1 cellular context compared by ENCODE assay signal in the genomic region with DNA sequence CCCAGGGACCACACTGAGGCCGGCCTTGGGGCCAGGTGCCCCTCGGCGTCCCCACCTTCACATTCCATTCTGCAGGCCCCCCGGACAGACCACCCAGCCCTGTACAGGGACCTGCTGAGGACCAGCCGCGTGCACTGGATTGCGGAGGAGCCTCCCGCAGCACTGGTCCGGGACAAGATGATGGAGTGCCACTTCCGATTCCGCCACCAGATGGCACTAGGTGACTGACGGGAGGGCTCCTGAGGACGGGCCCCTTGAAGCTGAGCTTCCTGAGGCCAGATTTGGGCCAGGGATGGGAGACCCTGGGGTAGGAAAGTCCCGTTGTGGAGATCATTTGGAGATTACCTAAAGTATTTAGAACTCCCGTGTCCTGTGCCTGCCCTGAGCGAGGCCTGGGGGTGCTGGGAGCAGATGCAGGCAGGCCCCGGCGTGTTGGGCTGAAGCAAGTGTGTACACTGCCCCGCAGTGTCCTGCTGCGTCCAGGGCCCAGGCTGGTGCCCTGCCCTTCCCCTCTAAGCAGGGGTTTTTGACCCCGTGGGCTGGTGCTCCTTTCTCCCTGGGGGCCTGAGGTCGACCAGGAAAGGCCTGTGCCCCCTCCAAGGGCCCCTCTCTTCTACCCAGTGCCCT.
TF ChIP-seq lines count a peak whose summit lies in the region.

No MANE protein-coding gene starts in this region.

TF ChIP-seq in HepG2, 621 proteins besides CTCF, POLR2A, EP300 and RAD21 (continued from another document and continues in another):
- TF ChIP-seq, protein P1, sequence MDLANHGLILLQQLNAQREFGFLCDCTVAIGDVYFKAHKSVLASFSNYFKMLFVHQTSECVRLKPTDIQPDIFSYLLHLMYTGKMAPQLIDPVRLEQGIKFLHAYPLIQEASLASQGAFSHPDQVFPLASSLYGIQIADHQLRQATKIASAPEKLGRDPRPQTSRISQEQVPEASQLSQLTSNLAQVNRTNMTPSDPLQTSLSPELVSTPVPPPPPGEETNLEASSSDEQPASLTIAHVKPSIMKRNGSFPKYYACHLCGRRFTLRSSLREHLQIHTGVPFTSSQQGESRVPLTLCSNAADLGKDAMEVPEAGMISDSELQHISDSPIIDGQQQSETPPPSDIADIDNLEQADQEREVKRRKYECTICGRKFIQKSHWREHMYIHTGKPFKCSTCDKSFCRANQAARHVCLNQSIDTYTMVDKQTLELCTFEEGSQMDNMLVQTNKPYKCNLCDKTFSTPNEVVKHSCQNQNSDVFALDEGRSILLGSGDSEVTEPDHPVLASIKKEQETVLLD (CRISPR knock-in tag; IDR thresholded peaks at IDR 0.05; ENCODE audit: low read depth): no peak
- TF ChIP-seq, protein P2, sequence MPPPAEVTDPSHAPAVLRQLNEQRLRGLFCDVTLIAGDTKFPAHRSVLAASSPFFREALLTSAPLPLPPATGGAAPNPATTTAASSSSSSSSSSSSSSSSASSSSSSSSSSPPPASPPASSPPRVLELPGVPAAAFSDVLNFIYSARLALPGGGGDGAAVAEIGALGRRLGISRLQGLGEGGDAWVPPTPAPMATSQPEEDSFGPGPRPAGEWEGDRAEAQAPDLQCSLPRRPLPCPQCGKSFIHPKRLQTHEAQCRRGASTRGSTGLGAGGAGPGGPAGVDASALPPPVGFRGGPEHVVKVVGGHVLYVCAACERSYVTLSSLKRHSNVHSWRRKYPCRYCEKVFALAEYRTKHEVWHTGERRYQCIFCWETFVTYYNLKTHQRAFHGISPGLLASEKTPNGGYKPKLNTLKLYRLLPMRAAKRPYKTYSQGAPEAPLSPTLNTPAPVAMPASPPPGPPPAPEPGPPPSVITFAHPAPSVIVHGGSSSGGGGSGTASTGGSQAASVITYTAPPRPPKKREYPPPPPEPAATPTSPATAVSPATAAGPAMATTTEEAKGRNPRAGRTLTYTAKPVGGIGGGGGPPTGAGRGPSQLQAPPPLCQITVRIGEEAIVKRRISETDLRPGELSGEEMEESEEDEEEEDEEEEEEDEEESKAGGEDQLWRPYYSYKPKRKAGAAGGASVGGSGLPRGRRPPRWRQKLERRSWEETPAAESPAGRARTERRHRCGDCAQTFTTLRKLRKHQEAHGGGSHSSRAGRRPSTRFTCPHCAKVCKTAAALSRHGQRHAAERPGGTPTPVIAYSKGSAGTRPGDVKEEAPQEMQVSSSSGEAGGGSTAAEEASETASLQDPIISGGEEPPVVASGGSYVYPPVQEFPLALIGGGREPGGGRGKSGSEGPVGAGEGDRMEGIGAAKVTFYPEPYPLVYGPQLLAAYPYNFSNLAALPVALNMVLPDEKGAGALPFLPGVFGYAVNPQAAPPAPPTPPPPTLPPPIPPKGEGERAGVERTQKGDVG (CRISPR knock-in tag; IDR thresholded peaks at IDR 0.05; ENCODE audit: borderline replicate concordance): 0 out of 2 replicates have a peak, but pooled peaks have one; percentile 41
- no peak for TF ChIP-seq NFKB2 (CRISPR knock-in tag; IDR thresholded peaks at IDR 0.05; ENCODE audit: borderline replicate concordance)
- peak; percentile 6 for TF ChIP-seq HNRNPLL (IDR thresholded peaks at IDR 0.05; ENCODE audit: low read depth, low read length, poor library complexity, severe bottlenecking)
- TF ChIP-seq SMC3 (IDR thresholded peaks at IDR 0.05; ENCODE audit: low read length): peak; percentile 78
- TF ChIP-seq GATAD1 (CRISPR knock-in tag; IDR thresholded peaks at IDR 0.05): no peak
- no peak for TF ChIP-seq MAZ (IDR thresholded peaks at IDR 0.05; ENCODE audit: borderline replicate concordance, low read depth, low read length)
- TF ChIP-seq MAZ (CRISPR knock-in tag; IDR thresholded peaks at IDR 0.05; ENCODE audit: low read depth): 0 out of 2 replicates have a peak, but pooled peaks have one; percentile 29
- TF ChIP-seq, protein P3, sequence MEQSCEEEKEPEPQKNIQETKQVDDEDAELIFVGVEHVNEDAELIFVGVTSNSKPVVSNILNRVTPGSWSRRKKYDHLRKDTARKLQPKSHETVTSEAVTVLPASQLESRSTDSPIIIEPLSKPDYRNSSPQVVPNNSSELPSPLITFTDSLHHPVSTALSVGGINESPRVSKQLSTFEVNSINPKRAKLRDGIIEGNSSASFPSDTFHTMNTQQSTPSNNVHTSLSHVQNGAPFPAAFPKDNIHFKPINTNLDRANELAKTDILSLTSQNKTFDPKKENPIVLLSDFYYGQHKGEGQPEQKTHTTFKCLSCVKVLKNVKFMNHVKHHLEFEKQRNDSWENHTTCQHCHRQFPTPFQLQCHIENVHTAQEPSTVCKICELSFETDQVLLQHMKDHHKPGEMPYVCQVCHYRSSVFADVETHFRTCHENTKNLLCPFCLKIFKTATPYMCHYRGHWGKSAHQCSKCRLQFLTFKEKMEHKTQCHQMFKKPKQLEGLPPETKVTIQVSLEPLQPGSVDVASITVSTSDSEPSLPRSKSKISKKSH (CRISPR knock-in tag; IDR thresholded peaks at IDR 0.05; ENCODE audit: borderline replicate concordance): no peak
- TF ChIP-seq ZNF644 (CRISPR knock-in tag; IDR thresholded peaks at IDR 0.05; ENCODE audit: low read depth): no peak
- TF ChIP-seq, protein P4, sequence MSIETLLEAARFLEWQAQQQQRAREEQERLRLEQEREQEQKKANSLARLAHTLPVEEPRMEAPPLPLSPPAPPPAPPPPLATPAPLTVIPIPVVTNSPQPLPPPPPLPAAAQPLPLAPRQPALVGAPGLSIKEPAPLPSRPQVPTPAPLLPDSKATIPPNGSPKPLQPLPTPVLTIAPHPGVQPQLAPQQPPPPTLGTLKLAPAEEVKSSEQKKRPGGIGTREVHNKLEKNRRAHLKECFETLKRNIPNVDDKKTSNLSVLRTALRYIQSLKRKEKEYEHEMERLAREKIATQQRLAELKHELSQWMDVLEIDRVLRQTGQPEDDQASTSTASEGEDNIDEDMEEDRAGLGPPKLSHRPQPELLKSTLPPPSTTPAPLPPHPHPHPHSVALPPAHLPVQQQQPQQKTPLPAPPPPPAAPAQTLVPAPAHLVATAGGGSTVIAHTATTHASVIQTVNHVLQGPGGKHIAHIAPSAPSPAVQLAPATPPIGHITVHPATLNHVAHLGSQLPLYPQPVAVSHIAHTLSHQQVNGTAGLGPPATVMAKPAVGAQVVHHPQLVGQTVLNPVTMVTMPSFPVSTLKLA (IDR thresholded peaks at IDR 0.05): no peak
- TF ChIP-seq, protein P5, sequence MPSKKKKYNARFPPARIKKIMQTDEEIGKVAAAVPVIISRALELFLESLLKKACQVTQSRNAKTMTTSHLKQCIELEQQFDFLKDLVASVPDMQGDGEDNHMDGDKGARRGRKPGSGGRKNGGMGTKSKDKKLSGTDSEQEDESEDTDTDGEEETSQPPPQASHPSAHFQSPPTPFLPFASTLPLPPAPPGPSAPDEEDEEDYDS (CRISPR knock-in tag; IDR thresholded peaks at IDR 0.05): 0 out of 2 replicates have a peak, but pooled peaks have one; percentile 15
- TF ChIP-seq KAT8 (CRISPR knock-in tag; IDR thresholded peaks at IDR 0.05): no peak
- TF ChIP-seq ZNF768 (CRISPR knock-in tag; IDR thresholded peaks at IDR 0.05): no peak
- no peak for TF ChIP-seq ZNF382 (CRISPR knock-in tag; IDR thresholded peaks at IDR 0.05; ENCODE audit: borderline replicate concordance)
- TF ChIP-seq RBFOX2 (IDR thresholded peaks at IDR 0.05; ENCODE audit: low read depth, low read length): 0 out of 2 replicates have a peak, but pooled peaks have one; percentile 40
- TF ChIP-seq, protein P6, sequence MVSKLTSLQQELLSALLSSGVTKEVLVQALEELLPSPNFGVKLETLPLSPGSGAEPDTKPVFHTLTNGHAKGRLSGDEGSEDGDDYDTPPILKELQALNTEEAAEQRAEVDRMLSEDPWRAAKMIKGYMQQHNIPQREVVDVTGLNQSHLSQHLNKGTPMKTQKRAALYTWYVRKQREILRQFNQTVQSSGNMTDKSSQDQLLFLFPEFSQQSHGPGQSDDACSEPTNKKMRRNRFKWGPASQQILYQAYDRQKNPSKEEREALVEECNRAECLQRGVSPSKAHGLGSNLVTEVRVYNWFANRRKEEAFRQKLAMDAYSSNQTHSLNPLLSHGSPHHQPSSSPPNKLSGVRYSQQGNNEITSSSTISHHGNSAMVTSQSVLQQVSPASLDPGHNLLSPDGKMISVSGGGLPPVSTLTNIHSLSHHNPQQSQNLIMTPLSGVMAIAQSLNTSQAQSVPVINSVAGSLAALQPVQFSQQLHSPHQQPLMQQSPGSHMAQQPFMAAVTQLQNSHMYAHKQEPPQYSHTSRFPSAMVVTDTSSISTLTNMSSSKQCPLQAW (CRISPR knock-in tag; IDR thresholded peaks at IDR 0.05): 0 out of 2 replicates have a peak, but pooled peaks have one; percentile 35
- TF ChIP-seq ZNF629 (CRISPR knock-in tag; conservative IDR thresholded peaks at IDR 0.05): 0 out of 2 replicates have a peak, but pooled peaks have one; percentile 5
- no peak for TF ChIP-seq SNRNP70 (IDR thresholded peaks at IDR 0.05; ENCODE audit: low read depth, low read length)
- TF ChIP-seq SAP130 (CRISPR knock-in tag; IDR thresholded peaks at IDR 0.05; ENCODE audit: low read depth): no peak
- no peak for TF ChIP-seq TRAFD1 (CRISPR knock-in tag; IDR thresholded peaks at IDR 0.05; ENCODE audit: borderline replicate concordance)
- TF ChIP-seq MAX (IDR thresholded peaks at IDR 0.05): 0 out of 2 replicates have a peak, but pooled peaks have one; percentile 14
- TF ChIP-seq ZBTB3 (CRISPR knock-in tag; IDR thresholded peaks at IDR 0.05; ENCODE audit: borderline replicate concordance, low read depth): no peak
- TF ChIP-seq ZNF12 (CRISPR knock-in tag; IDR thresholded peaks at IDR 0.05): no peak
- TF ChIP-seq TEAD3 (CRISPR knock-in tag; optimal IDR thresholded peaks at IDR 0.05; ENCODE audit: borderline replicate concordance): peak; percentile 48
- TF ChIP-seq CC2D1A (CRISPR knock-in tag; IDR thresholded peaks at IDR 0.05): no peak
- TF ChIP-seq PHF21A (CRISPR knock-in tag; IDR thresholded peaks at IDR 0.05): no peak
- TF ChIP-seq BORCS8-MEF2B (CRISPR knock-in tag; IDR thresholded peaks at IDR 0.05): peak; percentile 38; the same call in 1 of the 2 replicates
- 0 out of 2 replicates have a peak, but pooled peaks have one; percentile 11 for TF ChIP-seq NCOA2 (CRISPR knock-in tag; IDR thresholded peaks at IDR 0.05)
- no peak for TF ChIP-seq RXRA (CRISPR knock-in tag; IDR thresholded peaks at IDR 0.05)
- TF ChIP-seq, protein P7, sequence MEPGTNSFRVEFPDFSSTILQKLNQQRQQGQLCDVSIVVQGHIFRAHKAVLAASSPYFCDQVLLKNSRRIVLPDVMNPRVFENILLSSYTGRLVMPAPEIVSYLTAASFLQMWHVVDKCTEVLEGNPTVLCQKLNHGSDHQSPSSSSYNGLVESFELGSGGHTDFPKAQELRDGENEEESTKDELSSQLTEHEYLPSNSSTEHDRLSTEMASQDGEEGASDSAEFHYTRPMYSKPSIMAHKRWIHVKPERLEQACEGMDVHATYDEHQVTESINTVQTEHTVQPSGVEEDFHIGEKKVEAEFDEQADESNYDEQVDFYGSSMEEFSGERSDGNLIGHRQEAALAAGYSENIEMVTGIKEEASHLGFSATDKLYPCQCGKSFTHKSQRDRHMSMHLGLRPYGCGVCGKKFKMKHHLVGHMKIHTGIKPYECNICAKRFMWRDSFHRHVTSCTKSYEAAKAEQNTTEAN (CRISPR knock-in tag; conservative IDR thresholded peaks at IDR 0.05): no peak
- no peak for TF ChIP-seq FOXP1 (IDR thresholded peaks at IDR 0.05)
- TF ChIP-seq FOXP1 (CRISPR knock-in tag; IDR thresholded peaks at IDR 0.05): no peak
- TF ChIP-seq TEAD2 (CRISPR knock-in tag; IDR thresholded peaks at IDR 0.05): no peak
- TF ChIP-seq GFI1 (CRISPR knock-in tag; IDR thresholded peaks at IDR 0.05; ENCODE audit: borderline replicate concordance): 0 out of 2 replicates have a peak, but pooled peaks have one; percentile 24
- TF ChIP-seq ZBTB38 (CRISPR knock-in tag; IDR thresholded peaks at IDR 0.05): peak; percentile 80
- TF ChIP-seq RAD51 (IDR thresholded peaks at IDR 0.05; ENCODE audit: borderline replicate concordance): no peak
- TF ChIP-seq TARDBP (CRISPR knock-in tag; IDR thresholded peaks at IDR 0.05): no peak
- no peak for TF ChIP-seq NBN (conservative IDR thresholded peaks at IDR 0.05)
- no peak for TF ChIP-seq ZNF205 (CRISPR knock-in tag; IDR thresholded peaks at IDR 0.05)
- TF ChIP-seq ZFX (CRISPR knock-in tag; IDR thresholded peaks at IDR 0.05; ENCODE audit: low read depth): peak; percentile 34; the same call in 1 of the 2 replicates
- TF ChIP-seq NKX3-1 (CRISPR knock-in tag; IDR thresholded peaks at IDR 0.05): no peak
- 0 out of 2 replicates have a peak, but pooled peaks have one; percentile 39 for TF ChIP-seq THRA (CRISPR knock-in tag; IDR thresholded peaks at IDR 0.05; ENCODE audit: borderline replicate concordance)
- TF ChIP-seq ZNF512 (CRISPR knock-in tag; IDR thresholded peaks at IDR 0.05): no peak
- TF ChIP-seq KDM2A (CRISPR knock-in tag; IDR thresholded peaks at IDR 0.05; ENCODE audit: borderline replicate concordance, low read depth): peak; percentile 22; the same call in 1 of the 2 replicates
- TF ChIP-seq ZNF234 (CRISPR knock-in tag; conservative IDR thresholded peaks at IDR 0.05): 0 out of 2 replicates have a peak, but pooled peaks have one; percentile 32
